8 cellular contexts compared by ENCODE assay signal in the genomic region with DNA sequence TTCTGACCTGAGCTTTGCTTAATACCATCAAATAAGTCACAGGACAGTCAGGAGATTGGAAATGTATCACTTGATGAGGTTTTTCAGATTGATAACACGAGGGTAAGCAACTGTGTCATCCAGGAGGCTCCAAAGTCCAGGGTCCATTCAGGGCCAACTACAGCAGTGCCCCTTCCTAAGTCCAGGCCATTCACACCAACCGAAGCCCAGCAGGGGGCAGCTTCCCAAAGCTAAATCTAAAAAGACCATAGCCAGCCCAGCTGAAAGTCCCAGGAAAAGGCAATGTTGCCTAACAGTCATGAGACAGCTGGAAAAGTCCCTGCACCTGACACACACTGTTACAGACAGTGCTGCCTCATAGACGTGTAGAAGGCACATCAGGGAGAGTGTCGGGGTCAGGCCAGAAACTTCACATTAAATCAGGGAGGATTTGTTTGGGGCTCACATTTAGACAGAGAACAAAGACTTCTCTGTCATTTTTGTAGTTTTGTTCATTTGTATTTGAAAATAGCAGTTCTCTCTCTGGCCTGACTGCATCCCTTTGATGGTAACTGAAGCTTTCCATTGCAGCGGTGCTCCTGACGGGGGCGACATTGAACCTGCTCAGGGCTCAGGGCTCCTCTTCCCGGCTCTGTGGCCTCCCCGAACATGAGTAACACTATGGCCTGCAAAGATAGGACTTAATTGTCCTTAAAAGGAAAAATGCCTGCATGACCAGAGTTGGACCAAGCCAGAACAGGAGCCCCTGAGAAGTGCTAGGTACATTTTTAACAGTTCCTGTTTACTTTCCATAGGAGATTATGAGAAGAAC.
A peak's percentile ranks its signal among the peaks of the same experiment; 100 is the strongest.
DNase-seq lines count a peak whose midpoint lies in the region; ATAC-seq, FAIRE-seq and TF ChIP-seq lines count a peak whose summit lies in the region.

No MANE protein-coding gene starts in this region.

- no peak overlapping the region for H3K4me3 Mint-ChIP-seq in activated CD8-positive, alpha-beta T cell treated with anti-CD3 and anti-CD28 coated beads, Interleukin-2, amount 10 ng/mL, durations not matched to agents 7 days and 5 days
- H3K4me3 Mint-ChIP-seq in nephron = no peak overlapping the region

- no peaks in the 10 kb centered on the region for H3K27me3 Mint-ChIP-seq in activated CD8-positive, alpha-beta T cell treated with anti-CD3 and anti-CD28 coated beads, Interleukin-2, amount 10 ng/mL, durations not matched to agents 7 days and 5 days (ENCODE audit: low read depth)
- H3K27me3 Mint-ChIP-seq in nephron (ENCODE audit: low read depth) = no peaks in the 10 kb centered on the region

- H3K36me3 Mint-ChIP-seq in activated CD8-positive, alpha-beta T cell treated with anti-CD3 and anti-CD28 coated beads, Interleukin-2, amount 10 ng/mL, durations not matched to agents 7 days and 5 days (ENCODE audit: low read depth) = no peaks in the 10 kb centered on the region
- peaks cover 11% of the 10 kb centered on the region for H3K36me3 Mint-ChIP-seq in nephron (ENCODE audit: low read depth)

- peak; percentile 59 to 68 for DNase-seq in NCI-H524 (lab: John Stamatoyannopoulos, UW)
- no peak for DNase-seq in NCI-H524 treated with DMSO at 0.1 percent for 48 hours (lab: John Stamatoyannopoulos, UW)
- DNase-seq in NCI-H1694 treated with DMSO at 0.1 percent for 48 hours (lab: John Stamatoyannopoulos, UW) = peak; percentile 16
- DNase-seq in activated CD8-positive, alpha-beta T cell treated with anti-CD3 and anti-CD28 coated beads, Interleukin-2, amount 10 ng/mL, durations not matched to agents 7 days and 5 days = peak; percentile 60
- DNase-seq in fibroblast of pulmonary artery (ENCODE audit: low read depth) = peak; percentile 88
- DNase-seq in urothelium cell line (ENCODE audit: low spot score) = peak; percentile 29

- POLR2A ChIA-PET in activated CD8-positive, alpha-beta T cell treated with anti-CD3 and anti-CD28 coated beads, Interleukin-2, amount 10 ng/mL, durations not matched to agents 7 days and 5 days (lab: Charles Lee) = no interaction called here

- no peak for FAIRE-seq in urothelium cell line (lab: Jason Lieb, UNC)

- no peak overlapping the region for H3K4me3 ChIP-seq in fibroblast of pulmonary artery (replicated peaks; ENCODE audit: low read depth, low read length)

- TF ChIP-seq CTCF in fibroblast of pulmonary artery (IDR thresholded peaks at IDR 0.05; ENCODE audit: low read length, missing control alignments) (peak; percentile 69), nephron (IDR thresholded peaks at IDR 0.05; ENCODE audit: unreplicated experiment in 3 of 3) (peak; percentile 62 to 75 (median 63))

- peak; percentile 82 for ATAC-seq in HG02588 (IDR thresholded peaks at IDR 0.05; ENCODE audit: unreplicated experiment)
- ATAC-seq in activated CD8-positive, alpha-beta T cell treated with anti-CD3 and anti-CD28 coated beads, Interleukin-2, amount 10 ng/mL, durations not matched to agents 7 days and 5 days = peak; percentile 63

- no peaks in the 10 kb centered on the region for H3K9me3 Mint-ChIP-seq in activated CD8-positive, alpha-beta T cell treated with anti-CD3 and anti-CD28 coated beads, Interleukin-2, amount 10 ng/mL, durations not matched to agents 7 days and 5 days (ENCODE audit: insufficient read depth)
- H3K9me3 Mint-ChIP-seq in nephron = peaks cover 13% of the 10 kb centered on the region

- H3K4me1 Mint-ChIP-seq in activated CD8-positive, alpha-beta T cell treated with anti-CD3 and anti-CD28 coated beads, Interleukin-2, amount 10 ng/mL, durations not matched to agents 7 days and 5 days (ENCODE audit: low read depth) = peaks cover 3% of the 10 kb centered on the region
- H3K4me1 Mint-ChIP-seq in nephron = peaks cover 32% of the 10 kb centered on the region

- CTCF ChIA-PET in activated CD8-positive, alpha-beta T cell treated with anti-CD3 and anti-CD28 coated beads, Interleukin-2, amount 10 ng/mL, durations not matched to agents 7 days and 5 days (lab: Charles Lee) = interaction anchor here (0.6 to 1.8 kb wide), 14 partner anchors 15 to 725 kb away, joined by 3 to 13 read pairs (median 4); no protein-coding TSS in a partner anchor

- no peak overlapping the region for H3K27ac Mint-ChIP-seq in activated CD8-positive, alpha-beta T cell treated with anti-CD3 and anti-CD28 coated beads, Interleukin-2, amount 10 ng/mL, durations not matched to agents 7 days and 5 days
- H3K27ac Mint-ChIP-seq in nephron = peak overlapping the region; percentile 68 to 85 (median 73)
